Comparison of ENCODE assay signal across 8 cellular contexts in genomic region chr17:81396722-81397313, GRCh38. TPM values are rescaled to one million over a fixed set of nuclear protein-coding genes. Genes with fewer than 3 reads are reported as not detected.
DNase-seq lines count a peak whose midpoint lies in the region; ATAC-seq and TF ChIP-seq lines count a peak whose summit lies in the region.

No MANE protein-coding gene starts in this region.

- H3K4me3 ChIP-seq in astrocyte of the cerebellum (ENCODE audit: low read depth, low read length) (peak overlapping the region; percentile 72), iPS-18c (ENCODE audit: insufficient read depth, low read depth, low read length) (peak overlapping the region; percentile 64), spleen (peak overlapping the region; percentile 22 to 79 (median 45))

- DNase-seq in NCI-H345 (lab: John Stamatoyannopoulos, UW) (peak; percentile 55), NCI-H345 treated with DMSO at 0.1 percent for 48 hours (lab: John Stamatoyannopoulos, UW; ENCODE audit: unreplicated experiment) (no peak), NCI-H82 treated with DMSO at 0.1 percent for 48 hours (lab: John Stamatoyannopoulos, UW; ENCODE audit: unreplicated experiment) (peak; percentile 54), astrocyte of the cerebellum (ENCODE audit: low read depth) (no peak), spleen (peak; percentile 85)

- ATAC-seq in HG03025 (IDR thresholded peaks at IDR 0.05; ENCODE audit: low FRiP score, unreplicated experiment) (no peak), HG03139 (IDR thresholded peaks at IDR 0.05; ENCODE audit: unreplicated experiment) (no peak)

- TF ChIP-seq POLR2A in spleen (IDR thresholded peaks at IDR 0.05), result no peak

- H3K9me3 ChIP-seq in iPS-18c (ENCODE audit: control insufficient read depth, insufficient read depth, low read length), result no peaks in the 10 kb centered on the region
- no peaks in the 10 kb centered on the region for H3K9me3 ChIP-seq in spleen

- in situ Hi-C loops in astrocyte of the cerebellum (cut with HindIII; ENCODE audit: low sequenced_read_pairs), result loop anchor here (10.0 kb wide), 1 partner anchor 112 kb away; no protein-coding TSS in a partner anchor

- H3K4me1 ChIP-seq in spleen, result peaks cover 52 to 95% (median 92%) of the 10 kb centered on the region in 6 donors

- H3K27ac ChIP-seq in spleen, result peak overlapping the region; percentile 83 to 95 (median 90)

- 0 to 2% (median 1%) methylated on average over 30 to 61 of the region's 61 CpGs for WGBS in spleen, 5 donors

- intact Hi-C loops in spleen (cut with DNase I; ENCODE audit: low total_unique reads), result no loop called here

- no peaks in the 10 kb centered on the region for H3K36me3 ChIP-seq in spleen

- peaks cover 4 to 100% (median 86%) of the 10 kb centered on the region in 7 donors for H3K27me3 ChIP-seq in spleen (replicated peaks in 1 of 7)

- TF ChIP-seq CTCF in astrocyte of the cerebellum (IDR thresholded peaks at IDR 0.05; ENCODE audit: low read depth, low read length, missing control alignments) (no peak), spleen (IDR thresholded peaks at IDR 0.05 in 8 of 11, conservative IDR thresholded peaks at IDR 0.05 in 3 of 11) (no peak)

RNA-seq across cellular contexts. Expression of gene BAHCC1, which starts 1.6 kb away (rescaled TPM):
- 10 to 100 TPM in 6 of 7 donors, 1 to 10 TPM in 1; 8.7 to 20.3 (median 14.9) TPM for total RNA-seq in spleen
- polyA plus RNA-seq in spleen, result 10 to 100 TPM in 1 of 3 donors, 1 to 10 TPM in 2; 1.7 to 10.2 (median 2.0) TPM

Comparison
In these comparisons a context has a peak if more than half of its experiments do, and no peak if none do; other contexts are left out.
1. DNase-seq: peak in NCI-H345 (single experiment), NCI-H82 treated with DMSO at 0.1 percent for 48 hours (single experiment) and spleen (single experiment); none in NCI-H345 treated with DMSO at 0.1 percent for 48 hours (single experiment) and astrocyte of the cerebellum (single experiment).
2. Peak in every context shown above with its lines, with median percentiles within 50 percentile points of each other: H3K4me3 ChIP-seq.